In the genomic region with DNA sequence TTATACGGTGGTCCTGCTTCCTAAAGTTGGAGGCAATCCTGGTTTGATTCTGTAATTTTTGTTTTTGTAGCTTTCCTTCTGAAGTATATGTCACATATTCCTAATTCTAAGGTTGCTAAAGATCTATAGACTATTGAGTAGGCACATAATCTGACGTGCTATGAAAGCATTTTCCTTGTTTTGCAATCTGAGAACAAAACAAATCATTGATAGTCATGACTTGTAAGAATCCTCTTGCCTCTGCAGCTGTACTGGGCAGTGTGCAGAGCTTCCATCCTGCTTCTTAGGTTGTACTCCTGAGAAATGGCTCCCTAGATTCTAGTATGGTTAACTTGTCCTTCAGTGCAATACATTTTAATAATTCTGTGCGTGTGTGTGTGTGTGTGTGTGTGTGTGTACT, we compare ENCODE assay signal across 24 cellular contexts. TPM values are rescaled to one million over a fixed set of nuclear protein-coding genes. Genes with fewer than 3 reads are reported as not detected.
DNase-seq lines count a peak whose midpoint lies in the region; ATAC-seq and TF ChIP-seq lines count a peak whose summit lies in the region.
"Had no signal": no experiment of that assay in that cellular context is flagged by ENCODE, and none has a peak within 500 bp of the region (broad histone marks: within the 10 kb centered on the region; RNA-seq: fewer than 3 reads in every experiment).

No MANE protein-coding gene starts in this region.

- H3K27ac Mint-ChIP-seq in GM23338 (peak overlapping the region; percentile 33; the same call in 1 of the 2 replicates), brain (peak overlapping the region in 3 of 5 experiments; percentile 46 to 69 (median 60)), glutamatergic neuron (ENCODE audit: unreplicated experiment) (no peak overlapping the region)
- H3K27ac Mint-ChIP-seq: IgD-negative memory B cell had no signal

- peaks cover 5% of the 10 kb centered on the region; the same call in 1 of the 2 replicates for H3K36me3 ChIP-seq in GM23338 (ENCODE audit: insufficient read depth)
- H3K36me3 ChIP-seq: Peyer's patch had no signal

- no peaks in the 10 kb centered on the region for H3K9me2 ChIP-seq in GM23338 (ENCODE audit: insufficient read depth)

- H3K4me3 Mint-ChIP-seq in GM23338 (no peak overlapping the region), brain (no peak overlapping the region), glutamatergic neuron (ENCODE audit: unreplicated experiment) (no peak overlapping the region)
- H3K4me3 Mint-ChIP-seq: IgD-negative memory B cell had no signal

- no peak overlapping the region for H2AFZ ChIP-seq in GM23338

- ATAC-seq in GM23338 (no peak), left ventricle myocardium superior (no peak)
- ATAC-seq: HCT116 had no signal

- no peaks in the 10 kb centered on the region for H3K27me3 ChIP-seq in GM23338 (ENCODE audit: insufficient read depth)
- H3K27me3 ChIP-seq: Peyer's patch had no signal

- H3K4me1 ChIP-seq in GM23338 (ENCODE audit: insufficient read depth), result peaks cover 88% of the 10 kb centered on the region

- H3K27me3 Mint-ChIP-seq in GM23338 (ENCODE audit: insufficient read depth, low read depth, poor library complexity), result peaks cover 8% of the 10 kb centered on the region
- no peaks in the 10 kb centered on the region for H3K27me3 Mint-ChIP-seq in brain
- H3K27me3 Mint-ChIP-seq in glutamatergic neuron (ENCODE audit: unreplicated experiment), result peaks cover 2% of the 10 kb centered on the region

- H3K36me3 Mint-ChIP-seq in GM23338 (ENCODE audit: low read depth) (peaks cover 9% of the 10 kb centered on the region; the same call in 2 of the 3 replicates), brain (peaks cover 46% of the 10 kb centered on the region), glutamatergic neuron (ENCODE audit: unreplicated experiment) (no peaks in the 10 kb centered on the region)

- no peak for DNase-seq in GM23338 (ENCODE audit: low spot score)
- peak; percentile 25 for DNase-seq in islet precursor cell
- peak; percentile 65 for DNase-seq in superior temporal gyrus (ENCODE audit: extremely low spot score)
- no peak for DNase-seq in glutamatergic neuron
- no peak for DNase-seq in erythroblast (lab: John Stamatoyannopoulos, UW)
- DNase-seq in left ventricle myocardium superior, result no peak
- DNase-seq: 8988T, ACHN, DMS153, DND-41, NCI-H1048, NCI-H1417 treated with DMSO at 0.1 percent for 48 hours, NCI-H1694 treated with DMSO at 0.1 percent for 48 hours, NCI-H2081, NCI-H2227 treated with DMSO at 0.1 percent for 48 hours, NCI-H526 treated with DMSO at 0.1 percent for 48 hours, Peyer's patch, SHP77 treated with DMSO at 0.1 percent for 48 hours had no signal

- H3K4me2 ChIP-seq in GM23338, result no peak overlapping the region
- H3K4me2 ChIP-seq: KMS-11 had no signal

- H3K27ac ChIP-seq in GM23338 (ENCODE audit: low read depth), result no peak overlapping the region
- H3K27ac ChIP-seq: KMS-11, Peyer's patch, SK-N-MC had no signal

- H4K20me1 ChIP-seq in GM23338 (replicated peaks; ENCODE audit: insufficient read depth), result peaks cover 95% of the 10 kb centered on the region

- no peak for TF ChIP-seq POLR2A in erythroblast (IDR thresholded peaks at IDR 0.05; ENCODE audit: low read length)

- H3K4me3 ChIP-seq in GM23338, result no peak overlapping the region
- H3K4me3 ChIP-seq: Peyer's patch, SK-N-MC had no signal

- peaks cover 8% of the 10 kb centered on the region; the same call in 1 of the 2 replicates for H3F3A ChIP-seq in GM23338 (replicated peaks; ENCODE audit: low read depth)

- H3K9me3 Mint-ChIP-seq in GM23338, result no peaks in the 10 kb centered on the region
- peaks cover 0 to 8% (median 0%) of the 10 kb centered on the region in 5 experiments for H3K9me3 Mint-ChIP-seq in brain
- peaks cover 5% of the 10 kb centered on the region for H3K9me3 Mint-ChIP-seq in glutamatergic neuron (ENCODE audit: unreplicated experiment)

- intact Hi-C loops in left ventricle myocardium superior (cut with micrococcal nuclease), result no loop called here

- peaks cover 100% of the 10 kb centered on the region for H3K79me2 ChIP-seq in GM23338 (replicated peaks; ENCODE audit: insufficient read depth)

- H3K4me1 Mint-ChIP-seq in GM23338, result peaks cover 46% of the 10 kb centered on the region
- peaks cover 46% of the 10 kb centered on the region for H3K4me1 Mint-ChIP-seq in brain
- H3K4me1 Mint-ChIP-seq in glutamatergic neuron (ENCODE audit: low read depth, unreplicated experiment), result peaks cover 57% of the 10 kb centered on the region
- H3K4me1 Mint-ChIP-seq: IgD-negative memory B cell had no signal

- TF ChIP-seq CTCF in GM23338 (conservative IDR thresholded peaks at IDR 0.05; ENCODE audit: low read depth in 2 of 2), result no peak
- no peak for TF ChIP-seq CTCF in brain (conservative IDR thresholded peaks at IDR 0.05)
- TF ChIP-seq CTCF in glutamatergic neuron (IDR thresholded peaks at IDR 0.05; ENCODE audit: partially characterized antibody, unreplicated experiment), result no peak

TF ChIP-seq in GM23338, 12 proteins besides CTCF, POLR2A, EP300 and RAD21 (continues in another document):
- TF ChIP-seq ZNF114 (CRISPR knock-in tag; IDR thresholded peaks at IDR 0.05) (no peak), NANOG (IDR thresholded peaks at IDR 0.05; ENCODE audit: borderline replicate concordance) (no peak), ZNF462 (CRISPR knock-in tag; IDR thresholded peaks at IDR 0.05) (no peak), EZH2phosphoT487 (IDR thresholded peaks at IDR 0.05; ENCODE audit: unreplicated experiment) (no peak), ETS1 (IDR thresholded peaks at IDR 0.05) (no peak)

RNA-seq across cellular contexts. Expression of gene SEMA6A, which starts 35.4 kb away (rescaled TPM):
- total RNA-seq in GM23338 (2014; rRNA removed; shearing (Covaris generic)), result 355 and 400 TPM in 2 replicates
- polyA plus RNA-seq in GM23338 (2016; fragmentation: Nextera tagmentation; extraction: Ambion mirVana) (220 and 233 TPM in 2 replicates), brain (ENCODE audit: insufficient read depth, low read depth, low replicate concordance) (34.2 TPM)
- total RNA-seq in glutamatergic neuron (ENCODE audit: unreplicated experiment) (424 TPM), left ventricle myocardium superior (6.4 TPM)
- total RNA-seq: OCI-LY7 had no signal

Comparison
In these comparisons a context has a peak if more than half of its experiments do, and no peak if none do; other contexts are left out.
1. DNase-seq: peak in islet precursor cell (single experiment) and superior temporal gyrus (single experiment); none in GM23338 (single experiment), glutamatergic neuron (single experiment), erythroblast (0 of 2) and left ventricle myocardium superior (single experiment).
2. RNA of gene SEMA6A, which starts 35.4 kb away (total RNA-seq): 424 TPM in glutamatergic neuron (single experiment) and 355 to 400 TPM in GM23338; 6.4 TPM in left ventricle myocardium superior (single experiment); every median in the first group is over 10 times any median in the second.